ENCODE assay signal across 17 cellular contexts in genomic region chr19:39828015-39828633, GRCh38. TPM values are rescaled to one million over a fixed set of nuclear protein-coding genes. Genes with fewer than 3 reads are reported as not detected.
DNase-seq lines count a peak whose midpoint lies in the region; ATAC-seq, FAIRE-seq and TF ChIP-seq lines count a peak whose summit lies in the region.
"Had no signal": no experiment of that assay in that cellular context is flagged by ENCODE, and none has a peak within 500 bp of the region (broad histone marks: within the 10 kb centered on the region; RNA-seq: fewer than 3 reads in every experiment).

No MANE protein-coding gene starts in this region.

- peaks cover 39% of the 10 kb centered on the region for H3K36me3 Mint-ChIP-seq in activated naive CD8-positive, alpha-beta T cell treated with anti-CD3 and anti-CD28 coated beads, Interleukin-2, amount 50 U/mL, for 24 hours (ENCODE audit: low read depth)

- H3K4me3 ChIP-seq in psoas muscle: peak overlapping the region; percentile 34
- H3K4me3 ChIP-seq: esophagus squamous epithelium, GM23248, hepatocyte, PC-9 had no signal

- ATAC-seq in activated naive CD8-positive, alpha-beta T cell treated with anti-CD3 and anti-CD28 coated beads, Interleukin-2, amount 50 U/mL, for 24 hours: no peak
- no peak for ATAC-seq in psoas muscle
- no peak for ATAC-seq in left lobe of liver
- ATAC-seq: activated CD4-positive, CD25-positive, alpha-beta regulatory T cell treated with anti-CD3 and anti-CD28 coated beads, Interleukin-2, amount 50 U/mL, for 24 hours had no signal

- H3K36me3 ChIP-seq in psoas muscle (ENCODE audit: insufficient read depth in 1 of 2, low read depth in 1 of 2): peaks cover 6 to 67% of the 10 kb centered on the region in 2 donors

- H3K27ac ChIP-seq in psoas muscle: peak overlapping the region; percentile 63
- H3K27ac ChIP-seq: esophagus squamous epithelium, GM23248, hepatocyte, PC-9 had no signal

- intact Hi-C loops in psoas muscle (cut with DNase I): no loop called here

- H3K27me3 Mint-ChIP-seq in activated naive CD8-positive, alpha-beta T cell treated with anti-CD3 and anti-CD28 coated beads, Interleukin-2, amount 50 U/mL, for 24 hours: no peaks in the 10 kb centered on the region

- peaks cover 15% of the 10 kb centered on the region for H3K4me1 Mint-ChIP-seq in activated naive CD8-positive, alpha-beta T cell treated with anti-CD3 and anti-CD28 coated beads, Interleukin-2, amount 50 U/mL, for 24 hours

- no peak overlapping the region for H3K4me3 Mint-ChIP-seq in activated naive CD8-positive, alpha-beta T cell treated with anti-CD3 and anti-CD28 coated beads, Interleukin-2, amount 50 U/mL, for 24 hours
- H3K4me3 Mint-ChIP-seq: activated T-helper 1 cell treated with anti-CD3 and anti-CD28 coated beads, Interleukin-12 subunit alpha, Interleukin-12 subunit beta, Interleukin-2, Interleukin-4 antibody, amounts not matched to agents 30 ng/mL and 10 ng/mL and 1 ng/mL, durations not matched to agents 14 hours and 24 hours and 36 hours had no signal

- peak overlapping the region; percentile 20 for H3K27ac Mint-ChIP-seq in activated naive CD8-positive, alpha-beta T cell treated with anti-CD3 and anti-CD28 coated beads, Interleukin-2, amount 50 U/mL, for 24 hours
- H3K27ac Mint-ChIP-seq: activated T-helper 1 cell treated with anti-CD3 and anti-CD28 coated beads, Interleukin-12 subunit alpha, Interleukin-12 subunit beta, Interleukin-2, Interleukin-4 antibody, amounts not matched to agents 30 ng/mL and 10 ng/mL and 1 ng/mL, durations not matched to agents 14 hours and 24 hours and 36 hours had no signal

- peaks cover 39% of the 10 kb centered on the region for H3K4me1 ChIP-seq in psoas muscle

- no peaks in the 10 kb centered on the region for H3K9me3 Mint-ChIP-seq in activated naive CD8-positive, alpha-beta T cell treated with anti-CD3 and anti-CD28 coated beads, Interleukin-2, amount 50 U/mL, for 24 hours
- H3K9me3 Mint-ChIP-seq: activated T-helper 1 cell treated with anti-CD3 and anti-CD28 coated beads, Interleukin-12 subunit alpha, Interleukin-12 subunit beta, Interleukin-2, Interleukin-4 antibody, amounts not matched to agents 30 ng/mL and 10 ng/mL and 1 ng/mL, durations not matched to agents 14 hours and 24 hours and 36 hours had no signal

- H3K9me3 ChIP-seq in psoas muscle: no peaks in the 10 kb centered on the region
- H3K9me3 ChIP-seq: esophagus squamous epithelium had no signal

- FAIRE-seq in HTR-8/SVneo (lab: Jason Lieb, UNC): no peak

- no peaks in the 10 kb centered on the region for H3K27me3 ChIP-seq in psoas muscle (ENCODE audit: insufficient read depth in 3 of 3, low read length in 2 of 3)
- H3K27me3 ChIP-seq: esophagus squamous epithelium, hepatocyte had no signal

- TF ChIP-seq CTCF in psoas muscle (IDR thresholded peaks at IDR 0.05) (no peak), GM20000 (IDR thresholded peaks at IDR 0.05; ENCODE audit: extremely low read depth, missing control alignments) (no peak)

- 57 to 69% (median 64%) methylated on average over 26 of the region's 26 CpGs for WGBS in psoas muscle, 3 donors

- peak; percentile 53 for DNase-seq in DMS153 treated with DMSO at 0.1 percent for 48 hours (lab: John Stamatoyannopoulos, UW; ENCODE audit: unreplicated experiment)
- DNase-seq in NCI-H774 (lab: John Stamatoyannopoulos, UW): peak; percentile 80
- no peak for DNase-seq in activated naive CD8-positive, alpha-beta T cell treated with anti-CD3 and anti-CD28 coated beads, Interleukin-2, amount 50 U/mL, for 24 hours
- peak in 1 of 2 donors; percentile 54 for DNase-seq in psoas muscle
- DNase-seq in GM20000 (ENCODE audit: low spot score): no peak
- no peak for DNase-seq in left lobe of liver (ENCODE audit: low spot score)
- DNase-seq in HTR-8/SVneo (ENCODE audit: insufficient read length, low spot score): no peak
- DNase-seq: aorta, cortex of kidney, esophagus squamous epithelium, GM23248, NCI-H1092 treated with DMSO at 0.1 percent for 48 hours, PC-9, SW 1271 had no signal

RNA-seq across cellular contexts. Expression of gene DYRK1B, which starts 5.8 kb away (rescaled TPM):
- total RNA-seq in psoas muscle: 100 to 1,000 TPM in 2 of 4 donors, 10 to 100 TPM in 2; 64.5 to 157 (median 109) TPM
- polyA plus RNA-seq in psoas muscle: 10 to 100 TPM; 11.1 to 46.4 (median 35.3) TPM
- 5.5 TPM for total RNA-seq in left lobe of liver

RNA-seq across cellular contexts. Expression of gene FBL, which starts 18.1 kb away (rescaled TPM):
- total RNA-seq in psoas muscle: 100 to 1,000 TPM in 3 of 4 donors, 10 to 100 TPM in 1; 70.3 to 150 (median 114) TPM
- 100 to 1,000 TPM; 142 to 267 (median 162) TPM for polyA plus RNA-seq in psoas muscle
- 43.0 TPM for total RNA-seq in left lobe of liver

RNA-seq across cellular contexts. Expression of gene LEUTX, which starts 49.5 kb away (rescaled TPM):
- total RNA-seq in psoas muscle: not detected
- not detected for polyA plus RNA-seq in psoas muscle
- not detected for total RNA-seq in left lobe of liver
- total RNA-seq: activated T-helper 1 cell treated with anti-CD3 and anti-CD28 coated beads, Interleukin-12 subunit alpha, Interleukin-12 subunit beta, Interleukin-2, Interleukin-4 antibody, amounts not matched to agents 30 ng/mL and 10 ng/mL and 1 ng/mL, durations not matched to agents 14 hours and 24 hours and 36 hours; aorta; esophagus squamous epithelium; GM23248; hepatocyte; PC-9 had no signal
- polyA plus RNA-seq: aorta, GM23248, hepatocyte had no signal

Comparison
In these comparisons a context has a peak if more than half of its experiments do, and no peak if none do; other contexts are left out.
1. DNase-seq: peak in DMS153 treated with DMSO at 0.1 percent for 48 hours (single experiment) and NCI-H774 (single experiment); none in activated naive CD8-positive, alpha-beta T cell treated with anti-CD3 and anti-CD28 coated beads, Interleukin-2, amount 50 U/mL, for 24 hours (single experiment), GM20000 (single experiment), left lobe of liver (single experiment) and HTR-8/SVneo (single experiment).
2. RNA of gene DYRK1B, which starts 5.8 kb away (total RNA-seq): 64.5 to 157 TPM in psoas muscle; 5.5 TPM in left lobe of liver (single experiment); every median in the first group is over 10 times any median in the second.